Comparison of ENCODE assay signal across 8 cellular contexts in genomic region chr3:153026026-153026425, GRCh38.
DNase-seq lines count a peak whose midpoint lies in the region; ATAC-seq, FAIRE-seq and TF ChIP-seq lines count a peak whose summit lies in the region.

No MANE protein-coding gene starts in this region.

- no peak overlapping the region for H3K14ac ChIP-seq in H1 (ENCODE audit: insufficient read length)

- H3K4ac ChIP-seq in H1 (replicated peaks; ENCODE audit: insufficient read length, low read depth, low read length), result no peak overlapping the region

- no peaks in the 10 kb centered on the region for H3K79me2 ChIP-seq in H1 (ENCODE audit: control insufficient read depth in 1 of 2, insufficient read depth in 2 of 2, low read length in 2 of 2)
- no peaks in the 10 kb centered on the region for H3K79me2 ChIP-seq in osteoblast (ENCODE audit: insufficient read depth, low read length)

- no peak overlapping the region for H2BK120ac ChIP-seq in H1 (replicated peaks; ENCODE audit: low read depth, low read length)

- no peaks in the 10 kb centered on the region for H3K4me1 ChIP-seq in BE2C
- no peaks in the 10 kb centered on the region for H3K4me1 ChIP-seq in H1 (replicated peaks in 1 of 4; ENCODE audit: control insufficient read depth in 3 of 4, insufficient read depth in 4 of 4, low read length in 3 of 4)
- H3K4me1 ChIP-seq in osteoblast (ENCODE audit: insufficient read depth, low read length), result peaks cover 10% of the 10 kb centered on the region

- H4K8ac ChIP-seq in H1 (ENCODE audit: extremely low read depth, insufficient read depth, low read length), result no peak overlapping the region

- no peak overlapping the region for H4K5ac ChIP-seq in H1 (ENCODE audit: insufficient read length, low read depth, low read length)

- no peak for TF ChIP-seq POLR2A in H1 (IDR thresholded peaks at IDR 0.05; ENCODE audit: control extremely low read depth in 1 of 2, low read depth in 2 of 2, low read length in 2 of 2)

- ATAC-seq in GM19463 (IDR thresholded peaks at IDR 0.05; ENCODE audit: unreplicated experiment), result peak; percentile 41
- ATAC-seq in GM18502 (IDR thresholded peaks at IDR 0.05; ENCODE audit: poor library complexity, unreplicated experiment), result no peak
- ATAC-seq in HG02642 (IDR thresholded peaks at IDR 0.05; ENCODE audit: poor library complexity, unreplicated experiment), result no peak

- H3K4me3 ChIP-seq in BE2C (ENCODE audit: low read depth, low read length), result no peak overlapping the region
- no peak overlapping the region for H3K4me3 ChIP-seq in H1 (ENCODE audit: extremely low read depth in 1 of 4, insufficient read depth in 2 of 4, low read depth in 3 of 4, low read length in 4 of 4)
- H3K4me3 ChIP-seq in osteoblast (ENCODE audit: insufficient read depth, low read length), result no peak overlapping the region

- CTCF ChIA-PET in H1 (lab: Charles Lee; ENCODE audit: partially characterized antibody), result interaction anchor here (0.6 to 1.9 kb wide), 10 partner anchors 9 to 1228 kb away, joined by 3 to 8 read pairs (median 4); no protein-coding TSS in a partner anchor

- no peak overlapping the region for H2BK15ac ChIP-seq in H1 (ENCODE audit: low read length)

- H3K27ac ChIP-seq in H1 (ENCODE audit: low read depth, low read length) (no peak overlapping the region), osteoblast (ENCODE audit: low read depth, low read length) (no peak overlapping the region)

- H3K36me3 ChIP-seq in BE2C (no peaks in the 10 kb centered on the region), H1 (ENCODE audit: control insufficient read depth in 2 of 4, insufficient read depth in 4 of 4, low read length in 3 of 4) (no peaks in the 10 kb centered on the region), osteoblast (ENCODE audit: insufficient read depth, low read length) (no peaks in the 10 kb centered on the region)

- H3K9ac ChIP-seq in H1 (replicated peaks in 1 of 4; ENCODE audit: extremely low read depth in 1 of 4, low read depth in 3 of 4, low read length in 3 of 4), result no peak overlapping the region

- no peak overlapping the region for H3K4me2 ChIP-seq in H1 (ENCODE audit: insufficient read depth in 1 of 2, low read depth in 2 of 2, low read length in 2 of 2)
- H3K4me2 ChIP-seq in osteoblast (ENCODE audit: insufficient read depth, low read length), result no peak overlapping the region

- H2AK5ac ChIP-seq in H1 (ENCODE audit: low read depth, low read length), result no peak overlapping the region

- H2AFZ ChIP-seq in H1 (ENCODE audit: low read length) (no peak overlapping the region), osteoblast (ENCODE audit: low read length) (no peak overlapping the region)

- H3K56ac ChIP-seq in H1 (replicated peaks; ENCODE audit: insufficient read length, low read depth, low read length), result no peak overlapping the region

- H3K18ac ChIP-seq in H1 (ENCODE audit: extremely low read depth, low read length), result no peak overlapping the region

- H3K79me1 ChIP-seq in H1 (ENCODE audit: low read depth, low read length), result no peaks in the 10 kb centered on the region

- no peak for TF ChIP-seq EP300 in H1 (IDR thresholded peaks at IDR 0.05; ENCODE audit: borderline replicate concordance in 1 of 2, low read depth in 2 of 2, low read length in 2 of 2)

- no peak overlapping the region for H3K23ac ChIP-seq in H1 (ENCODE audit: insufficient read length)

- FAIRE-seq in H1 (lab: Jason Lieb, UNC), result no peak

- TF ChIP-seq CTCF in BE2C (IDR thresholded peaks at IDR 0.05; ENCODE audit: low read depth, low read length) (peak; percentile 45), H1 (IDR thresholded peaks at IDR 0.05; ENCODE audit: control extremely low read depth in 1 of 3, insufficient read depth in 1 of 3, low read depth in 1 of 3, low read length in 3 of 3) (peak in 2 of 3 experiments; percentile 28 to 52; a peak in 2 of 4 replicates), osteoblast (IDR thresholded peaks at IDR 0.05; ENCODE audit: extremely low read depth, low read depth, low read length) (peak; percentile 72)

- H4K91ac ChIP-seq in H1 (replicated peaks; ENCODE audit: insufficient read length, low read length), result no peak overlapping the region

- H2BK5ac ChIP-seq in H1 (ENCODE audit: low read depth, low read length), result no peak overlapping the region

- no peaks in the 10 kb centered on the region for H3K23me2 ChIP-seq in H1 (ENCODE audit: low read depth, low read length)

- WGBS in H1 (ENCODE audit: extremely low coverage in 1 of 2, insufficient coverage in 1 of 2, insufficient read length in 1 of 2, insufficient replicate concordance in 2 of 2, low coverage in 1 of 2, low lambda C conversion rate in 2 of 2, missing lambda C conversion rate in 1 of 2), 2 experiments, result 84% methylated on average over 3 of the region's 3 CpGs; no CpG with 5 or more reads in 1 of the 2 experiments

- DNase-seq in BE2C (no peak), NCI-H82 (lab: John Stamatoyannopoulos, UW) (peak; percentile 68), H1 (ENCODE audit: low read depth in 1 of 2, low spot score in 2 of 2) (no peak), osteoblast (ENCODE audit: insufficient read length, low spot score, missing footprints) (no peak)
- DNase-seq in activated CD4-positive, alpha-beta T cell treated with anti-CD3 and anti-CD28 coated beads for 1 hour, result no peak

- H4K20me1 ChIP-seq in H1 (replicated peaks in 1 of 2; ENCODE audit: control insufficient read depth in 1 of 2, insufficient read depth in 2 of 2, low read length in 2 of 2) (no peaks in the 10 kb centered on the region), osteoblast (ENCODE audit: insufficient read depth, low read length) (no peaks in the 10 kb centered on the region)

- no peaks in the 10 kb centered on the region for H3K9me3 ChIP-seq in BE2C
- H3K9me3 ChIP-seq in H1 (ENCODE audit: insufficient read depth in 2 of 2, low read depth in 1 of 2, low read length in 1 of 2), result no peaks in the 10 kb centered on the region
- H3K9me3 ChIP-seq in osteoblast (ENCODE audit: low read depth, low read length), result no peaks in the 10 kb centered on the region

- POLR2A ChIA-PET in H1 (lab: Charles Lee; ENCODE audit: partially characterized antibody), result no interaction called here

- no peak overlapping the region for H2BK20ac ChIP-seq in H1 (ENCODE audit: low read length)

- peak in 1 of 2 experiments; percentile 78; a peak in 3 of 4 replicates for TF ChIP-seq RAD21 in H1 (IDR thresholded peaks at IDR 0.05 in 1 of 2, conservative IDR thresholded peaks at IDR 0.05 in 1 of 2; ENCODE audit: low read depth in 2 of 2, low read length in 2 of 2)

- no peaks in the 10 kb centered on the region; the same call in 1 of the 2 replicates for H3K27me3 ChIP-seq in BE2C
- H3K27me3 ChIP-seq in H1 (replicated peaks in 1 of 4; ENCODE audit: control insufficient read depth in 3 of 4, extremely low read depth in 1 of 4, insufficient read depth in 3 of 4, low read length in 3 of 4), result no peaks in the 10 kb centered on the region
- H3K27me3 ChIP-seq in osteoblast (ENCODE audit: insufficient read depth, low read length), result peaks cover 3% of the 10 kb centered on the region

- H2BK12ac ChIP-seq in H1 (ENCODE audit: low read depth, low read length), result no peak overlapping the region

TF ChIP-seq in H1, 55 proteins besides CTCF, POLR2A, EP300 and RAD21:
- TF ChIP-seq CREB1 (IDR thresholded peaks at IDR 0.05), result no peak
- no peak for TF ChIP-seq RNF2 (IDR thresholded peaks at IDR 0.05; ENCODE audit: borderline replicate concordance, low read depth, low read length, missing control alignments, poor library complexity, severe bottlenecking)
- no peak for TF ChIP-seq MAFK (IDR thresholded peaks at IDR 0.05; ENCODE audit: low read depth, low read length)
- TF ChIP-seq TCF12 (IDR thresholded peaks at IDR 0.05; ENCODE audit: low read depth, low read length), result no peak
- no peak for TF ChIP-seq MAX (IDR thresholded peaks at IDR 0.05)
- no peak for TF ChIP-seq TBP (IDR thresholded peaks at IDR 0.05; ENCODE audit: low read depth, low read length)
- no peak for TF ChIP-seq SAP30 (IDR thresholded peaks at IDR 0.05; ENCODE audit: insufficient read depth, insufficient replicate concordance, low read length)
- no peak for TF ChIP-seq POLR2AphosphoS5 (IDR thresholded peaks at IDR 0.05; ENCODE audit: low read depth, low read length)
- no peak for TF ChIP-seq SIX5 (IDR thresholded peaks at IDR 0.05; ENCODE audit: low read depth, low read length)
